Comparison of ENCODE assay signal across 6 cellular contexts in the genomic region with DNA sequence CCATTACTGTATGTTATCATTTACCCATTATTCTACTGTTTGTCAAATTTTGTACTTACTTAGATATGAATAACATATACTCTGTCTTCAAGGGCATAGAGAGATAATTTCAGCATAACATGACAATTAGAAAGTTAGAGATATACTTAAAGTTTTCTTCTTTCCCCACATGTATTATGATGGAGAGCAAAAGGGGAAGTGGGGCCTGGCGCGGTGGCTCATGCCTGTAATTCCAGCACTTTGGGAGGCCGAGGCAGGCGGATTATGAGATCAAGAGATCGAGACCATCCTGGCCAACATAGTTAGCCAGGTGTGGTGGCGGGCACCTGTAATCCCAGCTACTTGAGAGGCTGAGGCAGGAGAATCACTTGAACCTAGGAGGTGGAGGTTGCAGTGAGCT. TPM values are rescaled to one million over a fixed set of nuclear protein-coding genes. Genes with fewer than 3 reads are reported as not detected.
"Had no signal": no experiment of that assay in that cellular context is flagged by ENCODE, and none has a peak within 500 bp of the region (broad histone marks: within the 10 kb centered on the region; RNA-seq: fewer than 3 reads in every experiment).

No MANE protein-coding gene starts in this region.

RNA-seq across cellular contexts. Expression of gene DNAJB7, which starts 51.1 kb away (rescaled TPM):
- total RNA-seq: LHCN-M2, MCF 10A, NCI-H460, PC-3, Right ventricle myocardium superior, SJSA1 had no signal
